In genomic region chr4:71980976-71981375, GRCh38 we compare ENCODE assay signal across 23 cellular contexts. TPM values are rescaled to one million over a fixed set of nuclear protein-coding genes. Genes with fewer than 3 reads are reported as not detected.
A peak's percentile ranks its signal among the peaks of the same experiment; 100 is the strongest.
DNase-seq lines count a peak whose midpoint lies in the region; FAIRE-seq and TF ChIP-seq lines count a peak whose summit lies in the region.
"Had no signal": no experiment of that assay in that cellular context is flagged by ENCODE, and none has a peak within 500 bp of the region (broad histone marks: within the 10 kb centered on the region; RNA-seq: fewer than 3 reads in every experiment).

No MANE protein-coding gene starts in this region.

- no peak for TF ChIP-seq POLR2A in GM12891 (IDR thresholded peaks at IDR 0.05; ENCODE audit: low read depth, low read length)

- in situ Hi-C loops in Caki2 (cut with HindIII; ENCODE audit: low pct_unique_long_range_greater_than_20kb, low sequenced_read_pairs) = no loop called here

- DNase-seq in Caki2 (ENCODE audit: low read depth) = peak; percentile 12
- peak; percentile 10 for DNase-seq in astrocyte of the hippocampus (ENCODE audit: low read depth, low spot score)
- peak; percentile 54 for DNase-seq in glomerular visceral epithelial cell (ENCODE audit: extremely low spot score)
- peak; percentile 73 for DNase-seq in kidney tubule cell (ENCODE audit: low spot score)
- no peak for DNase-seq in GM12891 (ENCODE audit: insufficient read length, low spot score)
- no peak for DNase-seq in activated CD8-positive, alpha-beta memory T cell treated with anti-CD3 and anti-CD28 coated beads, Interleukin-2, amount 50 U/mL, for 4 hours
- no peak for DNase-seq in pons (ENCODE audit: low spot score)
- no peak for DNase-seq in H4 (ENCODE audit: low spot score)
- DNase-seq: 8988T; C1 segment of cervical spinal cord; Caco-2; CD4-positive, alpha-beta memory T cell; DMS 273 treated with DMSO at 0.1 percent for 48 hours; DMS79; EL; GDM1; GOT3; H9 had no signal

- no peak for FAIRE-seq in GM12891 (lab: Jason Lieb, UNC)
- FAIRE-seq: A549, D721Med, GM12878, GM18507 had no signal

TF ChIP-seq in GM12891, 5 proteins besides CTCF, POLR2A, EP300 and RAD21:
- no peak for TF ChIP-seq POLR2AphosphoS5 (IDR thresholded peaks at IDR 0.05; ENCODE audit: low read depth, low read length)
- TF ChIP-seq SPI1 (IDR thresholded peaks at IDR 0.05; ENCODE audit: low read depth, low read length) = no peak
- TF ChIP-seq POU2F2 (IDR thresholded peaks at IDR 0.05; ENCODE audit: low read depth, low read length) = no peak
- TF ChIP-seq PAX5 (IDR thresholded peaks at IDR 0.05; ENCODE audit: insufficient read depth, low read length, severe bottlenecking) = no peak
- no peak for TF ChIP-seq TAF1 (IDR thresholded peaks at IDR 0.05; ENCODE audit: low read depth, low read length)

RNA-seq across cellular contexts. Expression of gene NPFFR2, which starts 50.8 kb away (rescaled TPM):
- total RNA-seq in Caki2 (2014; rRNA removed; shearing (Covaris generic); ENCODE audit: low replicate concordance) = not detected in 2 replicates
- not detected for polyA plus RNA-seq in GM12891 (2012; ENCODE audit: low read depth, missing spikeins)
- 0.25 TPM in 1 of 2 replicates, not detected in the other for total RNA-seq in H4 (2014; rRNA removed; shearing (Covaris generic))
- total RNA-seq: Caco-2; CD4-positive, alpha-beta memory T cell; GM12878 had no signal
- polyA plus RNA-seq: A549; BJ; CD4-positive, alpha-beta memory T cell; GM12878 had no signal

Comparison
In these comparisons a context has a peak if more than half of its experiments do, and no peak if none do; other contexts are left out.
1. DNase-seq: peak in Caki2 (single experiment), astrocyte of the hippocampus (single experiment), glomerular visceral epithelial cell (single experiment) and kidney tubule cell (single experiment); none in GM12891 (single experiment), activated CD8-positive, alpha-beta memory T cell treated with anti-CD3 and anti-CD28 coated beads, Interleukin-2, amount 50 U/mL, for 4 hours (single experiment), pons (single experiment) and H4 (single experiment).